In the genomic region with DNA sequence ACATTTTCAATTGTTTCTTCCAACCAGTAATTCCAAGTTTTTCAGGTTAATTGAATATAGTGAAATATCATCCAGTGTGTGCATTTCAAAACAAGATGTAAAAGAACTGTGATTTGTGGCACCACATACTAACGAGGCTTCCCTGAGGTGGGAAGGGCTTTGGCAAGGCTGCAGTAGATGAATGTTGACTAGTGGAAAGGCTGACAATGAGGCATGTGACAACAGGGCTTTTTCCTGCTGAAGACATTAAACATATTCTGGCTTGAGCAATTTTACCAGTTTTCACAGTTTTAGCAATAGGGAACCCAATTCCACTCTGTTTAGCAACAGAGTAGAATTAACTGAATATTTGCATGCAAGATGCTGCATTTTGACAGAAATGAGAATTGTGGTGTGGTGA, we compare ENCODE assay signal across 1 cellular context.
TF ChIP-seq lines count a peak whose summit lies in the region.

No MANE protein-coding gene starts in this region.

TF ChIP-seq in GM23338, 12 proteins besides CTCF, POLR2A, EP300 and RAD21 (continued from another document):
- TF ChIP-seq REST (IDR thresholded peaks at IDR 0.05; ENCODE audit: unreplicated experiment): no peak
- TF ChIP-seq STAT1 (IDR thresholded peaks at IDR 0.05; ENCODE audit: unreplicated experiment): no peak
- no peak for TF ChIP-seq ZNF462 (CRISPR knock-in tag; IDR thresholded peaks at IDR 0.05)
- TF ChIP-seq ZNF114 (CRISPR knock-in tag; IDR thresholded peaks at IDR 0.05): no peak
- TF ChIP-seq JUNB (IDR thresholded peaks at IDR 0.05; ENCODE audit: unreplicated experiment): no peak
- no peak for TF ChIP-seq ZNF331 (CRISPR knock-in tag; IDR thresholded peaks at IDR 0.05; ENCODE audit: low read depth)
- TF ChIP-seq EZH2phosphoT487 (IDR thresholded peaks at IDR 0.05; ENCODE audit: unreplicated experiment): no peak
- no peak for TF ChIP-seq POLR2AphosphoS5 (IDR thresholded peaks at IDR 0.05; ENCODE audit: low read depth)
- TF ChIP-seq EZH2 (IDR thresholded peaks at IDR 0.05; ENCODE audit: low read depth, unreplicated experiment): no peak
- TF ChIP-seq CREB1 (CRISPR knock-in tag; IDR thresholded peaks at IDR 0.05; ENCODE audit: low read depth): no peak
